Comparison of ENCODE assay signal across 28 cellular contexts in genomic region chrY:6995987-6996386, GRCh38.
"Had no signal": no experiment of that assay in that cellular context is flagged by ENCODE, and none has a peak within 500 bp of the region (broad histone marks: within the 10 kb centered on the region; RNA-seq: fewer than 3 reads in every experiment).

No MANE protein-coding gene starts in this region.

- H3K27ac ChIP-seq: dorsolateral prefrontal cortex, epithelial cell of prostate, esophagus muscularis mucosa, foreskin keratinocyte, gastroesophageal sphincter, heart right ventricle, lower lobe of right lung, prostate gland, thoracic aorta, tibial nerve, upper lobe of left lung, uterus had no signal

- ATAC-seq: foreskin keratinocyte; gastroesophageal sphincter; heart right ventricle; left colon; left ventricle myocardium superior; lower lobe of right lung; naive thymus-derived CD8-positive, alpha-beta T cell; right cardiac atrium; stimulated activated naive B cell treated with anti-CD40 and anti-IgM and Interleukin-4, amounts not matched to agents 10 μg/mL and 1 μg/mL and 100 μg/mL, for 72 hours had no signal

- H3K36me3 ChIP-seq: esophagus muscularis mucosa, gastroesophageal sphincter, heart right ventricle, lower lobe of right lung, prostate gland, thoracic aorta, tibial nerve, upper lobe of left lung, uterus had no signal

- H3K4me1 ChIP-seq: foreskin keratinocyte, gastroesophageal sphincter, heart right ventricle, lower lobe of right lung, prostate gland, tibial nerve, upper lobe of left lung, uterus had no signal

- FAIRE-seq: colon, islet of Langerhans, small intestine had no signal

- H3K4me3 ChIP-seq: dorsolateral prefrontal cortex, esophagus muscularis mucosa, gastroesophageal sphincter, heart right ventricle, lower lobe of right lung, prostate gland, thoracic aorta, tibial nerve, upper lobe of left lung, uterus had no signal

- DNase-seq: dorsolateral prefrontal cortex; effector CD8-positive, alpha-beta T cell; endodermal cell; foreskin keratinocyte; glutamatergic neuron; heart right ventricle; hippocampal formation; left colon; left ventricle myocardium superior; lower lobe of right lung; naive thymus-derived CD8-positive, alpha-beta T cell; nephron progenitor cell; nucleus accumbens; right cardiac atrium; small intestine; stimulated activated CD4-positive, alpha-beta T cell treated with anti-CD3 and anti-CD28 coated beads, Interleukin-15, amount 100 ng/mL, for 24 hours; stimulated activated CD4-positive, alpha-beta T cell treated with anti-CD3 and anti-CD28 coated beads, Interleukin-2, amount 100 ng/mL, for 48 hours; stimulated activated naive B cell treated with anti-CD40 and anti-IgM and Interleukin-4, amounts not matched to agents 10 μg/mL and 1 μg/mL and 100 μg/mL, for 72 hours; upper lobe of left lung; uterus had no signal

- H3K27me3 ChIP-seq: dorsolateral prefrontal cortex, esophagus muscularis mucosa, foreskin keratinocyte, gastroesophageal sphincter, heart right ventricle, tibial nerve, upper lobe of left lung, uterus had no signal

- H3K9me3 ChIP-seq: esophagus muscularis mucosa, gastroesophageal sphincter, heart right ventricle, lower lobe of right lung, prostate gland, thoracic aorta, tibial nerve, upper lobe of left lung, uterus had no signal
